Comparison of ENCODE assay signal across 17 cellular contexts in the genomic region with DNA sequence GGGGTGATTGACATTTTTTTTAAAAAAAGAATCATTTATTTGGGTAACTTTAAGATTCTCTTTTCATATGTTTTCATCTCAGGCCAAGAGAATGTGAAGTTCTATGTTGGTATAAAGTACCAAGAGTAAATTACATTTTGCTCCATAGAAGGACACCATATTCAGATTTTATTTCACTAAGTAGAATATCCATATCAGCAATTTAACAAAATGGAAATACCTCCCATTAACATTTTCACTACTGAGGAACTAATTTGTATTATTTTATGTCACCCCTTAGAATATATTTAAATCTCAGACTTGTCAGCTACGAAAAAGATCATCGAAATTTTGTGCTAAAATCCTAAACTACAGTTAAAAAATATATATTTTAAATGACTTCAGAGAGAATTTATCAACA.
DNase-seq lines count a peak whose midpoint lies in the region; ATAC-seq and TF ChIP-seq lines count a peak whose summit lies in the region.
"Had no signal": no experiment of that assay in that cellular context is flagged by ENCODE, and none has a peak within 500 bp of the region (broad histone marks: within the 10 kb centered on the region; RNA-seq: fewer than 3 reads in every experiment).

No MANE protein-coding gene starts in this region.

- H3K4me3 ChIP-seq in SK-N-SH (ENCODE audit: low read depth in 2 of 2, low read length in 1 of 2) (no peak overlapping the region), iPS-20b (ENCODE audit: low read length) (0 out of 2 replicates have a peak overlapping the region, but pooled peaks have one; percentile 8)
- H3K4me3 ChIP-seq: HAP-1 had no signal

- POLR2A ChIA-PET in SK-N-SH (lab: Yijun Ruan, JAX) (no interaction called here), WTC11 (lab: Charles Lee) (no interaction called here)

- no peaks in the 10 kb centered on the region for H4K20me1 ChIP-seq in SK-N-SH (ENCODE audit: insufficient read depth)

- peaks cover 6% of the 10 kb centered on the region; the same call in 1 of the 2 replicates for H3K36me3 Mint-ChIP-seq in WTC11
- H3K36me3 Mint-ChIP-seq: CD14-positive monocyte; CD8-positive, alpha-beta T cell; IgD-negative memory B cell had no signal

- TF ChIP-seq CTCF in SK-N-SH (IDR thresholded peaks at IDR 0.05) (no peak), WTC11 (IDR thresholded peaks at IDR 0.05) (no peak)

- H3K4me2 ChIP-seq in SK-N-SH: no peak overlapping the region
- H3K4me2 ChIP-seq: KMS-11 had no signal

- H3K9me3 ChIP-seq in SK-N-SH: no peaks in the 10 kb centered on the region
- no peaks in the 10 kb centered on the region for H3K9me3 ChIP-seq in iPS-20b (ENCODE audit: insufficient read depth, low read depth, low read length)
- H3K9me3 ChIP-seq: HAP-1 had no signal

- no peaks in the 10 kb centered on the region for H3K9me2 ChIP-seq in SK-N-SH

- H3K4me1 Mint-ChIP-seq in WTC11: peaks cover 58% of the 10 kb centered on the region
- H3K4me1 Mint-ChIP-seq: CD14-positive monocyte, IgD-negative memory B cell had no signal

- no peak overlapping the region for H3K4me3 Mint-ChIP-seq in WTC11
- H3K4me3 Mint-ChIP-seq: CD14-positive monocyte; CD8-positive, alpha-beta T cell; IgD-negative memory B cell had no signal

- TF ChIP-seq RAD21 in SK-N-SH (IDR thresholded peaks at IDR 0.05; ENCODE audit: low read length): no peak

- DNase-seq in SK-N-SH (no peak), WTC11 (ENCODE audit: low spot score) (no peak), NCI-H2227 treated with DMSO at 0.1 percent for 48 hours (lab: John Stamatoyannopoulos, UW) (no peak), GOT3 (lab: John Stamatoyannopoulos, UW) (no peak), NCI-H1105 (lab: John Stamatoyannopoulos, UW) (no peak)
- DNase-seq: CD8-positive, alpha-beta T cell; COR-L47; DMS153; DND-41; GF-D8 had no signal

- no peaks in the 10 kb centered on the region for H3K36me3 ChIP-seq in SK-N-SH (replicated peaks in 1 of 2; ENCODE audit: control insufficient read depth in 1 of 2, insufficient read depth in 2 of 2, low read length in 1 of 2)
- H3K36me3 ChIP-seq in iPS-20b (ENCODE audit: insufficient read depth, low read depth, low read length): no peaks in the 10 kb centered on the region
- H3K36me3 ChIP-seq: HAP-1 had no signal

- H3K9ac ChIP-seq in SK-N-SH: no peak overlapping the region
- peak overlapping the region; percentile 23; the same call in 1 of the 2 replicates for H3K9ac ChIP-seq in iPS-20b (ENCODE audit: low read depth, low read length)
- H3K9ac ChIP-seq: KMS-11 had no signal

- no peaks in the 10 kb centered on the region; a peak in 1 of 4 replicates for H3K4me1 ChIP-seq in SK-N-SH (ENCODE audit: control insufficient read depth in 1 of 2, insufficient read depth in 2 of 2, low read depth in 1 of 2, low read length in 1 of 2)
- H3K4me1 ChIP-seq in iPS-20b (ENCODE audit: insufficient read depth, low read length): peaks cover 31% of the 10 kb centered on the region; the same call in 1 of the 2 replicates

- H3K27ac ChIP-seq in SK-N-SH (ENCODE audit: low read depth in 2 of 2, low read length in 1 of 2) (no peak overlapping the region), iPS-20b (ENCODE audit: low read length) (peak overlapping the region; percentile 84)
- H3K27ac ChIP-seq: 22Rv1, KMS-11 had no signal

- peak overlapping the region; percentile 5; the same call in 1 of the 2 replicates for H3K27ac Mint-ChIP-seq in WTC11
- H3K27ac Mint-ChIP-seq: CD14-positive monocyte; CD8-positive, alpha-beta T cell; IgD-negative memory B cell had no signal

- H3K27me3 ChIP-seq in SK-N-SH (ENCODE audit: insufficient read depth): no peaks in the 10 kb centered on the region
- H3K27me3 ChIP-seq in iPS-20b (ENCODE audit: insufficient read depth, low read length): no peaks in the 10 kb centered on the region

- no peaks in the 10 kb centered on the region for H3K79me2 ChIP-seq in SK-N-SH (ENCODE audit: insufficient read depth)

- TF ChIP-seq EP300 in SK-N-SH (IDR thresholded peaks at IDR 0.05; ENCODE audit: borderline replicate concordance in 1 of 2, low read depth in 1 of 2, low read length in 1 of 2): no peak

- H2AFZ ChIP-seq in SK-N-SH (ENCODE audit: low read depth): 0 out of 2 replicates have a peak overlapping the region, but pooled peaks have one; percentile 76

- H3K9me3 Mint-ChIP-seq in WTC11: peaks cover 5% of the 10 kb centered on the region
- H3K9me3 Mint-ChIP-seq: CD8-positive, alpha-beta T cell had no signal

- CTCF ChIA-PET in SK-N-SH (lab: Yijun Ruan, JAX): no interaction called here
- CTCF ChIA-PET in WTC11 (lab: Charles Lee): no interaction called here

- H3F3A ChIP-seq in SK-N-SH (replicated peaks; ENCODE audit: insufficient read depth): no peaks in the 10 kb centered on the region

- no peak for ATAC-seq in SK-N-SH treated with all-trans-retinoic acid at 6 μM for 48 hours
- no peak for ATAC-seq in WTC11
- ATAC-seq: CD8-positive, alpha-beta T cell had no signal

- WGBS in SK-N-SH (ENCODE audit: low lambda C conversion rate): 92% methylated on average over 2 of the region's 2 CpGs

- no peaks in the 10 kb centered on the region for H3K27me3 Mint-ChIP-seq in WTC11 (ENCODE audit: low read depth)
- H3K27me3 Mint-ChIP-seq: IgD-negative memory B cell had no signal

TF ChIP-seq in SK-N-SH, 30 proteins besides CTCF, POLR2A, EP300 and RAD21 (continues in another document):
- TF ChIP-seq NFIC (IDR thresholded peaks at IDR 0.05; ENCODE audit: borderline replicate concordance): no peak
- no peak for TF ChIP-seq NRF1 (IDR thresholded peaks at IDR 0.05; ENCODE audit: low read depth, low read length)
- TF ChIP-seq POLR2AphosphoS5 (IDR thresholded peaks at IDR 0.05; ENCODE audit: low read depth, low read length): no peak
- no peak for TF ChIP-seq SIN3A (IDR thresholded peaks at IDR 0.05; ENCODE audit: borderline replicate concordance, low read depth, low read length)
- TF ChIP-seq, protein P1, sequence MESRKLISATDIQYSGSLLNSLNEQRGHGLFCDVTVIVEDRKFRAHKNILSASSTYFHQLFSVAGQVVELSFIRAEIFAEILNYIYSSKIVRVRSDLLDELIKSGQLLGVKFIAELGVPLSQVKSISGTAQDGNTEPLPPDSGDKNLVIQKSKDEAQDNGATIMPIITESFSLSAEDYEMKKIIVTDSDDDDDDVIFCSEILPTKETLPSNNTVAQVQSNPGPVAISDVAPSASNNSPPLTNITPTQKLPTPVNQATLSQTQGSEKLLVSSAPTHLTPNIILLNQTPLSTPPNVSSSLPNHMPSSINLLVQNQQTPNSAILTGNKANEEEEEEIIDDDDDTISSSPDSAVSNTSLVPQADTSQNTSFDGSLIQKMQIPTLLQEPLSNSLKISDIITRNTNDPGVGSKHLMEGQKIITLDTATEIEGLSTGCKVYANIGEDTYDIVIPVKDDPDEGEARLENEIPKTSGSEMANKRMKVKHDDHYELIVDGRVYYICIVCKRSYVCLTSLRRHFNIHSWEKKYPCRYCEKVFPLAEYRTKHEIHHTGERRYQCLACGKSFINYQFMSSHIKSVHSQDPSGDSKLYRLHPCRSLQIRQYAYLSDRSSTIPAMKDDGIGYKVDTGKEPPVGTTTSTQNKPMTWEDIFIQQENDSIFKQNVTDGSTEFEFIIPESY (IDR thresholded peaks at IDR 0.05; ENCODE audit: borderline replicate concordance, low read depth): no peak
- TF ChIP-seq GABPA (IDR thresholded peaks at IDR 0.05; ENCODE audit: low read depth): no peak

TF ChIP-seq in SK-N-SH treated with all-trans-retinoic acid at 6 μM for 48 hours, 23 proteins besides CTCF, POLR2A, EP300 and RAD21 (continues in another document):
- TF ChIP-seq ESRRG (CRISPR knock-in tag; IDR thresholded peaks at IDR 0.05) (no peak), BACH2 (CRISPR knock-in tag; IDR thresholded peaks at IDR 0.05; ENCODE audit: borderline replicate concordance) (no peak)
- TF ChIP-seq, protein P2, sequence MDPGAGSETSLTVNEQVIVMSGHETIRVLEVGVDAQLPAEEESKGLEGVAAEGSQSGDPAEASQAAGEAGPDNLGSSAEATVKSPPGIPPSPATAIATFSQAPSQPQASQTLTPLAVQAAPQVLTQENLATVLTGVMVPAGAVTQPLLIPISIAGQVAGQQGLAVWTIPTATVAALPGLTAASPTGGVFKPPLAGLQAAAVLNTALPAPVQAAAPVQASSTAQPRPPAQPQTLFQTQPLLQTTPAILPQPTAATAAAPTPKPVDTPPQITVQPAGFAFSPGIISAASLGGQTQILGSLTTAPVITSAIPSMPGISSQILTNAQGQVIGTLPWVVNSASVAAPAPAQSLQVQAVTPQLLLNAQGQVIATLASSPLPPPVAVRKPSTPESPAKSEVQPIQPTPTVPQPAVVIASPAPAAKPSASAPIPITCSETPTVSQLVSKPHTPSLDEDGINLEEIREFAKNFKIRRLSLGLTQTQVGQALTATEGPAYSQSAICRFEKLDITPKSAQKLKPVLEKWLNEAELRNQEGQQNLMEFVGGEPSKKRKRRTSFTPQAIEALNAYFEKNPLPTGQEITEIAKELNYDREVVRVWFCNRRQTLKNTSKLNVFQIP (CRISPR knock-in tag; IDR thresholded peaks at IDR 0.05; ENCODE audit: borderline replicate concordance, low read depth): no peak

TF ChIP-seq in WTC11, 78 proteins besides CTCF, POLR2A, EP300 and RAD21 (continues in another document):
- no peak for TF ChIP-seq NR3C1 (CRISPR knock-in tag; conservative IDR thresholded peaks at IDR 0.05; ENCODE audit: low read depth)
- TF ChIP-seq FOXJ3 (CRISPR knock-in tag; IDR thresholded peaks at IDR 0.05; ENCODE audit: borderline replicate concordance): no peak
- no peak for TF ChIP-seq NR1H2 (CRISPR knock-in tag; IDR thresholded peaks at IDR 0.05)
- no peak for TF ChIP-seq JAZF1 (CRISPR knock-in tag; IDR thresholded peaks at IDR 0.05)
- no peak for TF ChIP-seq GABPB1 (CRISPR knock-in tag; IDR thresholded peaks at IDR 0.05)
- TF ChIP-seq, protein P3, sequence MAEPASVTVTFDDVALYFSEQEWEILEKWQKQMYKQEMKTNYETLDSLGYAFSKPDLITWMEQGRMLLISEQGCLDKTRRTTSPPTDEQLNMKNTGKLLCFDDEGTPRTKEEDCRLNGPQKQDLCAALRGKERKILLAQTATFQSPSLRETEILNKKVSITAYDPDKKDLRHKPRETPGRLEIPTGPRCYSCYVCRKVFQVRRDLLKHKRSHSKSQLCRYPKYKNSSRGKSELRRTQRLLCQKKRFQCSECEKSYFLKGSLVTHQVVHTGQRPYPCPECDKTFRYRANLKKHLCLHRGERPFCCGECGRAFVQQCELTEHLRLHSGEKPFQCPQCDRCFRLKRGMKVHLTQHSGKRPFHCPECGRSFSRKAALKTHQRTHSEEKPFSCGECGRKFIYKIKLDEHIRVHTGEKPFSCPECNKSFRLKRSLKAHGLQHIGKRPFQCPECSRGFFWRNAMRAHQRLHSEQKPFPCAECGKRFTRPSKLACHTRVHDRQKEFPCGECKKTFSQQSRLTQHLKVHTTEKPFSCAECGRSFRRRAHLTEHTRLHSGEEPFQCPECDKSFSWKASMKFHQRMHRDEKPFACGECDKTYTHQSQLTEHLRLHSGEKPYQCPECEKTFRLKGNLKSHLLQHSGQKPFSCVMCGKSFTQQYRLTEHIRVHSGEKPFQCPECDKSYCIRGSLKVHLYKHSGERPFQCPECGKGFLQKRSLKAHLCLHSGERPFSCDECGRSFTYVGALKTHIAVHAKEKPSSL (CRISPR knock-in tag; conservative IDR thresholded peaks at IDR 0.05): no peak
